Comparison of ENCODE assay signal across 19 cellular contexts in the genomic region with DNA sequence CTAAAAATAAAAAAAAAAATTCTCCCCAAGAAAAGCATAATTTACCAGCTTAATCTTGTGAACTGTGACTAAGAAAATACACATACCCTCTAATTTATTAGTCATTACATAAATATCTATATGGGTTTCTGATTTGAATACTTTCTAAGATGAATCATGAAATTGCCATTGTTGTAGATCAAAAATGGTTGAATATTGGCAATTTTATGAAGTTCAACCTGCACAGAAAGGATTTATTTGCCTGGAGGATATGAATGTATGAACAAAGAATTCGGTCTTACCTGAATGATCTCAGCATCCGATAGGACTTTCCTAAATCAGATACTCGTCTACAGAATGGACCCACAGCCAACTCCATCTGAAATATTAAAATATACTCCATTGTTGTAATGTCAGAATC.
A peak's percentile ranks its signal among the peaks of the same experiment; 100 is the strongest.
DNase-seq lines count a peak whose midpoint lies in the region; ATAC-seq, FAIRE-seq and TF ChIP-seq lines count a peak whose summit lies in the region.
"Had no signal": no experiment of that assay in that cellular context is flagged by ENCODE, and none has a peak within 500 bp of the region (broad histone marks: within the 10 kb centered on the region; RNA-seq: fewer than 3 reads in every experiment).

No MANE protein-coding gene starts in this region.

- H3K4me3 ChIP-seq in mammary epithelial cell (replicated peaks in 1 of 3; ENCODE audit: insufficient read depth in 1 of 3, low read depth in 2 of 3, low read length in 3 of 3) (no peak overlapping the region), brain microvascular endothelial cell (ENCODE audit: low read depth, low read length) (no peak overlapping the region)
- H3K4me3 ChIP-seq: BLaER1 treated with 17β-estradiol and CSF1 and Interleukin-3, amounts not matched to agents 10 nM and 100 nM; GM23338; SJCRH30 had no signal

- in situ Hi-C loops in mammary epithelial cell (cut with MboI; ENCODE audit: low sequenced_read_pairs in 2 of 2) (no loop called here), brain microvascular endothelial cell (cut with HindIII; ENCODE audit: low pct_ligation_motif_present, low sequenced_read_pairs) (no loop called here)

- CTCF ChIA-PET in mammary epithelial cell (lab: Charles Lee; ENCODE audit: low non-redundant PET) (no interaction called here), MCF 10A (lab: Yijun Ruan, JAX) (interaction anchor here (0.7 kb wide), 1 partner anchor 441 kb away, joined by 3 read pairs; no protein-coding TSS in a partner anchor)

- no peak for FAIRE-seq in D721Med (lab: Jason Lieb, UNC)
- FAIRE-seq: GM12891 had no signal

- H3K27me3 Mint-ChIP-seq in MCF 10A (ENCODE audit: insufficient read depth, unreplicated experiment): no peaks in the 10 kb centered on the region
- H3K27me3 Mint-ChIP-seq: IgD-negative memory B cell had no signal

- H3K36me3 ChIP-seq in mammary epithelial cell (ENCODE audit: insufficient read depth, low read length) (peaks cover 2% of the 10 kb centered on the region), brain microvascular endothelial cell (replicated peaks) (no peaks in the 10 kb centered on the region)
- H3K36me3 ChIP-seq: SJCRH30 had no signal

- H3K79me2 ChIP-seq in mammary epithelial cell (ENCODE audit: insufficient read depth, low read length): no peaks in the 10 kb centered on the region

- H3K4me1 ChIP-seq in mammary epithelial cell (ENCODE audit: insufficient read depth, low read length): peaks cover 43% of the 10 kb centered on the region
- H3K4me1 ChIP-seq: BLaER1 treated with 17β-estradiol and CSF1 and Interleukin-3, amounts not matched to agents 10 nM and 100 nM had no signal

- H3K4me3 Mint-ChIP-seq in MCF 10A (ENCODE audit: unreplicated experiment): no peak overlapping the region
- H3K4me3 Mint-ChIP-seq: GM23338, IgD-negative memory B cell had no signal

- no peaks in the 10 kb centered on the region for H3K9me3 ChIP-seq in mammary epithelial cell (replicated peaks; ENCODE audit: insufficient read depth, low read length)
- H3K9me3 ChIP-seq: BLaER1 treated with 17β-estradiol and CSF1 and Interleukin-3, amounts not matched to agents 10 nM and 100 nM; SJCRH30 had no signal

- no peaks in the 10 kb centered on the region for H3K4me1 Mint-ChIP-seq in MCF 10A (ENCODE audit: insufficient read depth, unreplicated experiment)

- H3K36me3 Mint-ChIP-seq in MCF 10A (ENCODE audit: insufficient read depth, unreplicated experiment): peaks cover 14% of the 10 kb centered on the region

- DNase-seq in mammary epithelial cell: peak; percentile 86
- DNase-seq in MCF 10A (ENCODE audit: unreplicated experiment): no peak
- DNase-seq in fibroblast of peridontal ligament (ENCODE audit: extremely low read depth): peak; percentile 16
- peak; percentile 9 for DNase-seq in superior temporal gyrus (ENCODE audit: extremely low spot score)
- DNase-seq in NCI-H2081 (lab: John Stamatoyannopoulos, UW): no peak
- no peak for DNase-seq in brain microvascular endothelial cell
- no peak for DNase-seq in D721Med (ENCODE audit: insufficient read length, low spot score)
- DNase-seq: DMS153, MV-4-11, NCI-H1417 treated with DMSO at 0.1 percent for 48 hours, NCI-H2029, NCI-H510A treated with DMSO at 0.1 percent for 48 hours, SJCRH30 had no signal

- TF ChIP-seq CTCF in mammary epithelial cell (conservative IDR thresholded peaks at IDR 0.05 in 1 of 2, IDR thresholded peaks at IDR 0.05 in 1 of 2; ENCODE audit: extremely low read depth in 1 of 2, insufficient read depth in 1 of 2, low read depth in 1 of 2, low read length in 2 of 2) (no peak), MCF 10A (IDR thresholded peaks at IDR 0.05; ENCODE audit: unreplicated experiment) (no peak), brain microvascular endothelial cell (IDR thresholded peaks at IDR 0.05; ENCODE audit: low read depth, low read length, missing control alignments) (no peak), D721Med (IDR thresholded peaks at IDR 0.05; ENCODE audit: insufficient read depth, missing control alignments) (no peak)

- no peaks in the 10 kb centered on the region for H3K27me3 ChIP-seq in mammary epithelial cell (ENCODE audit: insufficient read depth, low read length)
- no peaks in the 10 kb centered on the region for H3K27me3 ChIP-seq in brain microvascular endothelial cell (replicated peaks)
- H3K27me3 ChIP-seq: BLaER1 treated with 17β-estradiol and CSF1 and Interleukin-3, amounts not matched to agents 10 nM and 100 nM; SJCRH30 had no signal

- no peaks in the 10 kb centered on the region for H3K9me3 Mint-ChIP-seq in MCF 10A (ENCODE audit: unreplicated experiment)
- H3K9me3 Mint-ChIP-seq: GM23338, IgD-negative memory B cell had no signal

- WGBS in mammary epithelial cell (ENCODE audit: low coverage, missing lambda C conversion rate): 0% methylated on average over 3 of the region's 3 CpGs

- no peak overlapping the region for H3K27ac Mint-ChIP-seq in MCF 10A (ENCODE audit: low read depth, unreplicated experiment)
- H3K27ac Mint-ChIP-seq: GM23338, IgD-negative memory B cell had no signal

- dilution Hi-C loops in mammary epithelial cell (cut with HindIII; ENCODE audit: low sequenced_read_pairs): no loop called here

- POLR2A ChIA-PET in MCF 10A (lab: Yijun Ruan, JAX): interaction anchor here (0.7 kb wide), 1 partner anchor 589 kb away, joined by 4 read pairs; no protein-coding TSS in a partner anchor

- no TSS peak for BruUV-seq in mammary epithelial cell (replicated peaks; lab: Mats Ljungman, UMichigan)
- BruUV-seq in MCF 10A (replicated peaks; lab: Mats Ljungman, UMichigan): no TSS peak

- no peak overlapping the region for H2AFZ ChIP-seq in mammary epithelial cell (ENCODE audit: low read depth, low read length)
- H2AFZ ChIP-seq: GM23338 had no signal

- H3K4me2 ChIP-seq in mammary epithelial cell (ENCODE audit: insufficient read depth, low read depth, low read length): peak overlapping the region; percentile 64
- H3K4me2 ChIP-seq: BLaER1 treated with 17β-estradiol and CSF1 and Interleukin-3, amounts not matched to agents 10 nM and 100 nM; GM23338 had no signal

- no peak overlapping the region for H3K9ac ChIP-seq in mammary epithelial cell (ENCODE audit: insufficient read depth, low read length)
- H3K9ac ChIP-seq: BLaER1 treated with 17β-estradiol and CSF1 and Interleukin-3, amounts not matched to agents 10 nM and 100 nM had no signal

- intact Hi-C loops in mammary epithelial cell (cut with micrococcal nuclease): no loop called here
- intact Hi-C loops in MCF 10A (cut with micrococcal nuclease): no loop called here

- H3K27ac ChIP-seq in mammary epithelial cell (ENCODE audit: insufficient read depth, low read depth, low read length) (peak overlapping the region; percentile 36), brain microvascular endothelial cell (no peak overlapping the region)
- H3K27ac ChIP-seq: 22Rv1; BLaER1 treated with 17β-estradiol and CSF1 and Interleukin-3, amounts not matched to agents 10 nM and 100 nM; SJCRH30 had no signal

- H4K20me1 ChIP-seq in mammary epithelial cell (ENCODE audit: insufficient read depth, low read length): no peaks in the 10 kb centered on the region
- H4K20me1 ChIP-seq: BLaER1 treated with 17β-estradiol and CSF1 and Interleukin-3, amounts not matched to agents 10 nM and 100 nM had no signal

- ATAC-seq in SK-N-SH treated with all-trans-retinoic acid at 6 μM for 48 hours: peak; percentile 32; the same call in 1 of the 3 replicates
- ATAC-seq: GM23338 had no signal

TF ChIP-seq in SK-N-SH treated with all-trans-retinoic acid at 6 μM for 48 hours, 23 proteins besides CTCF, POLR2A, EP300 and RAD21 (continues in another document):
- TF ChIP-seq SNAI2 (CRISPR knock-in tag; IDR thresholded peaks at IDR 0.05): no peak
- no peak for TF ChIP-seq TOX (CRISPR knock-in tag; IDR thresholded peaks at IDR 0.05; ENCODE audit: borderline replicate concordance)
- TF ChIP-seq, protein P1, sequence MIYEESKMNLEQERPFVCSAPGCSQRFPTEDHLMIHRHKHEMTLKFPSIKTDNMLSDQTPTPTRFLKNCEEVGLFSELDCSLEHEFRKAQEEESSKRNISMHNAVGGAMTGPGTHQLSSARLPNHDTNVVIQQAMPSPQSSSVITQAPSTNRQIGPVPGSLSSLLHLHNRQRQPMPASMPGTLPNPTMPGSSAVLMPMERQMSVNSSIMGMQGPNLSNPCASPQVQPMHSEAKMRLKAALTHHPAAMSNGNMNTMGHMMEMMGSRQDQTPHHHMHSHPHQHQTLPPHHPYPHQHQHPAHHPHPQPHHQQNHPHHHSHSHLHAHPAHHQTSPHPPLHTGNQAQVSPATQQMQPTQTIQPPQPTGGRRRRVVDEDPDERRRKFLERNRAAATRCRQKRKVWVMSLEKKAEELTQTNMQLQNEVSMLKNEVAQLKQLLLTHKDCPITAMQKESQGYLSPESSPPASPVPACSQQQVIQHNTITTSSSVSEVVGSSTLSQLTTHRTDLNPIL (CRISPR knock-in tag; IDR thresholded peaks at IDR 0.05; ENCODE audit: low read depth): no peak
- TF ChIP-seq, protein P2, sequence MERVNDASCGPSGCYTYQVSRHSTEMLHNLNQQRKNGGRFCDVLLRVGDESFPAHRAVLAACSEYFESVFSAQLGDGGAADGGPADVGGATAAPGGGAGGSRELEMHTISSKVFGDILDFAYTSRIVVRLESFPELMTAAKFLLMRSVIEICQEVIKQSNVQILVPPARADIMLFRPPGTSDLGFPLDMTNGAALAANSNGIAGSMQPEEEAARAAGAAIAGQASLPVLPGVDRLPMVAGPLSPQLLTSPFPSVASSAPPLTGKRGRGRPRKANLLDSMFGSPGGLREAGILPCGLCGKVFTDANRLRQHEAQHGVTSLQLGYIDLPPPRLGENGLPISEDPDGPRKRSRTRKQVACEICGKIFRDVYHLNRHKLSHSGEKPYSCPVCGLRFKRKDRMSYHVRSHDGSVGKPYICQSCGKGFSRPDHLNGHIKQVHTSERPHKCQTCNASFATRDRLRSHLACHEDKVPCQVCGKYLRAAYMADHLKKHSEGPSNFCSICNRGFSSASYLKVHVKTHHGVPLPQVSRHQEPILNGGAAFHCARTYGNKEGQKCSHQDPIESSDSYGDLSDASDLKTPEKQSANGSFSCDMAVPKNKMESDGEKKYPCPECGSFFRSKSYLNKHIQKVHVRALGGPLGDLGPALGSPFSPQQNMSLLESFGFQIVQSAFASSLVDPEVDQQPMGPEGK (CRISPR knock-in tag; IDR thresholded peaks at IDR 0.05; ENCODE audit: borderline replicate concordance): no peak
- no peak; the same call in 1 of the 2 replicates for TF ChIP-seq ISL1 (CRISPR knock-in tag; IDR thresholded peaks at IDR 0.05)
- TF ChIP-seq ZNF565 (CRISPR knock-in tag; conservative IDR thresholded peaks at IDR 0.05; ENCODE audit: low read depth): no peak
- TF ChIP-seq ARNTL (CRISPR knock-in tag; IDR thresholded peaks at IDR 0.05; ENCODE audit: borderline replicate concordance, low read depth): no peak
- TF ChIP-seq PPARA (CRISPR knock-in tag; IDR thresholded peaks at IDR 0.05; ENCODE audit: borderline replicate concordance): no peak
- no peak for TF ChIP-seq ESRRG (CRISPR knock-in tag; IDR thresholded peaks at IDR 0.05)

Comparison
In these comparisons a context has a peak if more than half of its experiments do, and no peak if none do; other contexts are left out.
1. DNase-seq: peak in mammary epithelial cell (single experiment), fibroblast of peridontal ligament (single experiment) and superior temporal gyrus (single experiment); none in MCF 10A (single experiment), NCI-H2081 (0 of 2), brain microvascular endothelial cell (single experiment) and D721Med (single experiment).